ENCODE assay signal across 10 cellular contexts in the genomic region with DNA sequence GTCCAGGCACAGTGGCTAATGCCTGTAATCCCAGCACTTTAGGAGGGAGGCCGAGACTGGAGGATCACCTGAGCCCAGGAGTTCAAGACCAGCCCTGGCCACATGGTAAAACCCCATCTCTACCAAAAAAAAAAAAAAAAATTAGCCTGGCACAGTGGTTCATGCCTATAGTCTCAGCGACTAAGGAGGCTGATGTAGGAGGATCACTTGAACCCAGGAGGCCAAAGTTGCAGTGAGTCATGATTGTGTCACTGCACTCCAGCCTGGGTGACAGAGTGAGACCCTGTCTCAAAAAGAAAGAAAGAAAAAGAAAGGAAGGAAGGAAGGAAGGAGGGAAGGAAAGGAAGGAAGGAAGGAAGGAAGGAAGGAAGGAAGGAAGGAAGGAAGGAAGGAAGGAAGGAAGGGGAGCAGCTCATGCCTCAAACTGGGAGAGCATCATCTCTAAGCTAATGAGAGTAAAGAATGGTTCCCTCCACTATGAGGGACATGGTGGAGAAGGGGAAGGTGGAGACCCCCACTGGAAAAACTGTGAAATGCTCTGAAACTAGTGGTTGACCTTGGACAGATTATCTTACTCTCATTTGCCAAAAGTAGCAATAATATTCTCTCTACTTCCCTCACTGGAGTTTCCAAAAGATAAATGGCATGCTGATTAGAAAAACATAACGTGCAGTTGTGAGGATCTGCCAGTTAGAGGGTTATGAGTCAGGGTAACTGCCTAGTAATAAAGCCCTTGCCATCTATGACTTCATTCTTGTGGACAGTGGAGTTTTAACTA. TPM values are rescaled to one million over a fixed set of nuclear protein-coding genes. Genes with fewer than 3 reads are reported as not detected.
DNase-seq lines count a peak whose midpoint lies in the region; ATAC-seq and TF ChIP-seq lines count a peak whose summit lies in the region.
"Had no signal": no experiment of that assay in that cellular context is flagged by ENCODE, and none has a peak within 500 bp of the region (broad histone marks: within the 10 kb centered on the region; RNA-seq: fewer than 3 reads in every experiment).

No MANE protein-coding gene starts in this region.

- no peak overlapping the region for H3K27ac Mint-ChIP-seq in Caco-2 (ENCODE audit: unreplicated experiment)

- DNase-seq in Caco-2 (peak in 1 of 2 experiments; percentile 24), Peyer's patch (no peak), fibroblast of villous mesenchyme (ENCODE audit: low read depth) (no peak), foreskin melanocyte (no peak), activated gamma-delta T cell treated with Interleukin-2 at 50 U/mL for 16 hours (no peak), NCI-H510A (lab: John Stamatoyannopoulos, UW) (no peak)
- DNase-seq in effector CD4-positive, alpha-beta T cell, result no peak

- peak overlapping the region in 2 of 4 donors; percentile 14 to 43 for H3K27ac ChIP-seq in Peyer's patch
- H3K27ac ChIP-seq: thoracic aorta had no signal

- no peaks in the 10 kb centered on the region for H3K4me1 Mint-ChIP-seq in Caco-2 (ENCODE audit: low read depth, unreplicated experiment)

- H3K4me3 Mint-ChIP-seq in Caco-2 (ENCODE audit: unreplicated experiment), result no peak overlapping the region

- H3K4me1 ChIP-seq in Caco-2 (no peaks in the 10 kb centered on the region), Peyer's patch (peaks cover 0 to 12% (median 0%) of the 10 kb centered on the region in 4 donors)

- H3K27me3 ChIP-seq in Caco-2 (replicated peaks; ENCODE audit: control insufficient read depth, insufficient read depth, low read length) (no peaks in the 10 kb centered on the region; the same call in 1 of the 2 replicates), Peyer's patch (no peaks in the 10 kb centered on the region)

- TF ChIP-seq CTCF in Caco-2 (IDR thresholded peaks at IDR 0.05; ENCODE audit: insufficient read depth in 1 of 2, low read depth in 1 of 2, low read length in 1 of 2, severe bottlenecking in 1 of 2, unreplicated experiment in 1 of 2) (peak; percentile 22 to 61), Peyer's patch (IDR thresholded peaks at IDR 0.05) (peak in 4 of 6 experiments; percentile 14 to 33 (median 24)), fibroblast of villous mesenchyme (IDR thresholded peaks at IDR 0.05; ENCODE audit: insufficient read depth, low read depth, low read length) (peak; percentile 23)

- no peak for TF ChIP-seq POLR2A in Peyer's patch (IDR thresholded peaks at IDR 0.05)

- CTCF ChIA-PET in Caco-2 (lab: Charles Lee), result interaction anchor here (0.7 to 1.0 kb wide), 3 partner anchors 27 to 396 kb away, joined by 3 to 10 read pairs (median 5); no protein-coding TSS in a partner anchor

- H3K4me3 ChIP-seq in Caco-2 (ENCODE audit: low read depth, low read length) (no peak overlapping the region), Peyer's patch (no peak overlapping the region), fibroblast of villous mesenchyme (ENCODE audit: low read depth, low read length) (no peak overlapping the region)
- H3K4me3 ChIP-seq: thoracic aorta had no signal

- no peaks in the 10 kb centered on the region for H3K9me3 ChIP-seq in Caco-2
- H3K9me3 ChIP-seq in Peyer's patch, result no peaks in the 10 kb centered on the region
- H3K9me3 ChIP-seq: thoracic aorta had no signal

- intact Hi-C loops in Caco-2 (cut with micrococcal nuclease; ENCODE audit: unreplicated experiment), result loop anchor here (1.0 kb wide), 1 partner anchor 306 kb away; no protein-coding TSS in a partner anchor

- BruUV-seq in Caco-2 (replicated peaks; lab: Mats Ljungman, UMichigan), result no TSS peak

- H3K36me3 ChIP-seq in Caco-2 (ENCODE audit: control insufficient read depth, insufficient read depth, low read length) (no peaks in the 10 kb centered on the region), Peyer's patch (no peaks in the 10 kb centered on the region)
- H3K36me3 ChIP-seq: thoracic aorta had no signal

- POLR2A ChIA-PET in Caco-2 (lab: Charles Lee), result no interaction called here

- no peaks in the 10 kb centered on the region for H3K9me3 Mint-ChIP-seq in Caco-2 (ENCODE audit: unreplicated experiment)

- H3K27me3 Mint-ChIP-seq in Caco-2 (ENCODE audit: insufficient read depth, unreplicated experiment), result peaks cover 4% of the 10 kb centered on the region

- peak; percentile 41 for ATAC-seq in GM21786 (IDR thresholded peaks at IDR 0.05; ENCODE audit: unreplicated experiment)

- no peaks in the 10 kb centered on the region for H3K36me3 Mint-ChIP-seq in Caco-2 (ENCODE audit: insufficient read depth, unreplicated experiment)

RNA-seq across cellular contexts. Expression of gene GIMAP5, which starts 16.8 kb away (rescaled TPM):
- total RNA-seq in Caco-2 (2022), result not detected in 2 replicates
- total RNA-seq in Peyer's patch, result 10 to 100 TPM; 11.9 to 47.0 (median 24.4) TPM
- total RNA-seq in fibroblast of villous mesenchyme, result not detected in 2 replicates
- total RNA-seq: fibroblast of lung had no signal

RNA-seq across cellular contexts. Expression of gene GIMAP1, which starts 37.6 kb away (rescaled TPM):
- total RNA-seq in Caco-2 (2022) (not detected in 2 replicates), Peyer's patch (1 to 10 TPM; 1.8 to 7.4 (median 3.6) TPM), fibroblast of villous mesenchyme (not detected in 2 replicates)

RNA-seq across cellular contexts. Expression of gene TMEM176B, which starts 46.1 kb away (rescaled TPM):
- total RNA-seq in Caco-2 (2022) (31.4 and 35.8 TPM in 2 replicates), Peyer's patch (100 to 1,000 TPM in 3 of 4 donors, 10 to 100 TPM in 1; 93.3 to 394 (median 300) TPM), fibroblast of villous mesenchyme (0.43 TPM in 1 of 2 replicates, not detected in the other)

RNA-seq across cellular contexts. Expression of gene TMEM176A, which starts 46.6 kb away (rescaled TPM):
- total RNA-seq in Caco-2 (2022) (38.7 and 49.6 TPM in 2 replicates), Peyer's patch (100 to 1,000 TPM in 3 of 4 donors, 10 to 100 TPM in 1; 88.3 to 338 (median 232) TPM), fibroblast of villous mesenchyme (under 0.01 TPM in 1 of 2 replicates, not detected in the other)

Comparison
In these comparisons a context has a peak if more than half of its experiments do, and no peak if none do; other contexts are left out.
1. RNA of gene GIMAP5, which starts 16.8 kb away (total RNA-seq): 11.9 to 47.0 TPM in Peyer's patch; not detected in Caco-2 and not detected in fibroblast of villous mesenchyme; every median in the first group is over 10 times any median in the second.
2. RNA of gene TMEM176B, which starts 46.1 kb away (total RNA-seq): 93.3 to 394 TPM in Peyer's patch and 31.4 to 35.8 TPM in Caco-2; 0.43 TPM in fibroblast of villous mesenchyme; every median in the first group is over 10 times any median in the second.
3. Peak in every context shown above with its lines, with median percentiles within 50 percentile points of each other: CTCF ChIP-seq.